ENCODE assay signal across 7 cellular contexts in the genomic region with DNA sequence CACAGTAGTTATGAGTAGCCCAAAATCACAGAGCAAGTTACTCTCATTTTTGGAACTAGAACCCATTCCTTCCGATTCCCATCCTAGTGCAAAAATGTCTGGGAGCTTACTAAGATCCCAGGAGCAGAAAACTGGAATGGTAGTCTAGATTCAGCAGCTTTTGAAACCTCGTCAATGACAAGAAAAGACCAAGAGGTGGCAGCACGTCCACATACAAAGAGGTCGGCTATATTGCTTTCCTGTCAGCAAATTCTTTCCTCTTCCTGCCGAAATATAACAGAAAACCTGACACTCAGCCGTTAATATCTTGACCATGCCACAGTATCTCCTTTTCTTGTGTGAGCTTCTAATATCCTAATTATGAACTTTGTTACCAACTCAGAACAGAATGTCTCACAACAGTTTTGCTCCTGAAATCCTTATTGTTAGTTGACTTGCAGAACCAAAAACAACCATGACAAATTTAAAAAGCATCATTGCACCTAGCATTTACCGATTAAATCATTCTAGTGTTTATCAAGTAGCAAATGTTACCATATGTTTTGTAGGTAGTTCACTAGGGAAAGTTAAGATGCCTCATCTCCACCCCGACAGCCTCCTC.
DNase-seq lines count a peak whose midpoint lies in the region; ATAC-seq and TF ChIP-seq lines count a peak whose summit lies in the region.

No MANE protein-coding gene starts in this region.

- H3K9me3 ChIP-seq in esophagus squamous epithelium, result no peaks in the 10 kb centered on the region

- no peak overlapping the region for H3K27ac ChIP-seq in esophagus squamous epithelium

- TF ChIP-seq CTCF in esophagus squamous epithelium (IDR thresholded peaks at IDR 0.05) (peak in 5 of 6 experiments; percentile 55 to 76 (median 66)), nephron (IDR thresholded peaks at IDR 0.05; ENCODE audit: unreplicated experiment in 3 of 3) (peak; percentile 84 to 87 (median 87))

- no peaks in the 10 kb centered on the region for H3K36me3 Mint-ChIP-seq in nephron (ENCODE audit: low read depth)

- no peak for TF ChIP-seq POLR2A in esophagus squamous epithelium (IDR thresholded peaks at IDR 0.05)

- peaks cover 22% of the 10 kb centered on the region for H3K4me1 Mint-ChIP-seq in nephron

- H3K36me3 ChIP-seq in esophagus squamous epithelium, result no peaks in the 10 kb centered on the region

- intact Hi-C loops in esophagus squamous epithelium (cut with DNase I), result loop anchor here (5.0 kb wide), 1 partner anchor 406 kb away; no protein-coding TSS in a partner anchor

- DNase-seq in DMS53 treated with DMSO at 0.1 percent for 48 hours (lab: John Stamatoyannopoulos, UW; ENCODE audit: unreplicated experiment) (peak; percentile 52), MV-4-11 (lab: John Stamatoyannopoulos, UW) (peak; percentile 37), SW480 (ENCODE audit: low spot score) (peak; percentile 58), esophagus squamous epithelium (lab: John Stamatoyannopoulos, UW) (no peak)

- H3K27ac Mint-ChIP-seq in nephron, result peak overlapping the region in 2 of 3 experiments; percentile 23 to 50

- ATAC-seq in GM19452 (IDR thresholded peaks at IDR 0.05; ENCODE audit: unreplicated experiment) (peak; percentile 71), HG03520 (IDR thresholded peaks at IDR 0.05; ENCODE audit: unreplicated experiment) (no peak)

- no peaks in the 10 kb centered on the region for H3K9me3 Mint-ChIP-seq in nephron

- no peak overlapping the region for H3K4me3 ChIP-seq in esophagus squamous epithelium

- peak overlapping the region in 2 of 3 experiments; percentile 1 to 14 for H3K4me3 Mint-ChIP-seq in nephron

- H3K27me3 Mint-ChIP-seq in nephron (ENCODE audit: low read depth), result no peaks in the 10 kb centered on the region

- peaks cover 0 to 4% (median 0%) of the 10 kb centered on the region in 4 donors for H3K27me3 ChIP-seq in esophagus squamous epithelium

- H3K4me1 ChIP-seq in esophagus squamous epithelium, result peaks cover 0 to 5% (median 0%) of the 10 kb centered on the region in 3 donors

- WGBS in esophagus squamous epithelium, 2 donors, result 14 to 24% methylated on average over 8 of the region's 8 CpGs
